In the genomic region with DNA sequence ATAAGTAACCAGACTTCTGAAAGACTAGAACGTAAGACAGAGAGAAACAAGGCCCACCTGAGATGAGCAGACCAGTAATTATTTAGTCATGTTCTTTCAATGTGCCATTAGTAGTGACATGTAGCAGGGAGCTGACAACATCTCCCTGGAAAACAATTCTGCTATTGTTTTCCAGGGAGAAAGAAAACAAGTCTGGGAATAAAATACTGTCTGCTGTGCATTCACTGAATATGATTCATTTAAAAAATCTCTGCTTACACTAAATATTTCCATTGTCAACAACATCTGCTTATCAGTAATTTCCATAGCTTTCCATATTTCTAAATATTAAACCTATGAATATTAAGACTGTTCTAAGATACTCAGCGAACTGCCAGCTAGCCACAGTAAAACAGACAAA, we compare ENCODE assay signal across 35 cellular contexts.
DNase-seq lines count a peak whose midpoint lies in the region; ATAC-seq and TF ChIP-seq lines count a peak whose summit lies in the region.
"Had no signal": no experiment of that assay in that cellular context is flagged by ENCODE, and none has a peak within 500 bp of the region (broad histone marks: within the 10 kb centered on the region; RNA-seq: fewer than 3 reads in every experiment).

No MANE protein-coding gene starts in this region.

- H3K4me1 Mint-ChIP-seq in MCF 10A (ENCODE audit: insufficient read depth, unreplicated experiment): no peaks in the 10 kb centered on the region
- H3K4me1 Mint-ChIP-seq: activated naive CD4-positive, alpha-beta T cell treated with anti-CD3 and anti-CD28 coated beads, Interleukin-2, amount 10 ng/mL, durations not matched to agents 7 days and 5 days; activated T-helper 17 cell treated with anti-CD3 and anti-CD28 coated beads, Interleukin-2, amount 50 U/mL, for 72 hours; memory B cell had no signal

- in situ Hi-C loops in mammary epithelial cell (cut with MboI; ENCODE audit: low sequenced_read_pairs in 2 of 2): no loop called here

- H3K36me3 Mint-ChIP-seq in MCF 10A (ENCODE audit: insufficient read depth, unreplicated experiment): no peaks in the 10 kb centered on the region
- H3K36me3 Mint-ChIP-seq: activated naive CD4-positive, alpha-beta T cell treated with anti-CD3 and anti-CD28 coated beads, Interleukin-2, amount 10 ng/mL, durations not matched to agents 7 days and 5 days; memory B cell; neural progenitor cell had no signal

- BruUV-seq in mammary epithelial cell (replicated peaks; lab: Mats Ljungman, UMichigan) (no TSS peak), MCF 10A (replicated peaks; lab: Mats Ljungman, UMichigan) (no TSS peak)

- CTCF ChIA-PET in mammary epithelial cell (lab: Charles Lee; ENCODE audit: low non-redundant PET): no interaction called here
- CTCF ChIA-PET in MCF 10A (lab: Yijun Ruan, JAX): no interaction called here

- no peaks in the 10 kb centered on the region for H4K20me1 ChIP-seq in mammary epithelial cell (ENCODE audit: insufficient read depth, low read length)

- WGBS in mammary epithelial cell (ENCODE audit: low coverage, missing lambda C conversion rate): 43% methylated on average over 2 of the region's 2 CpGs

- peak overlapping the region; percentile 6 for H2AFZ ChIP-seq in mammary epithelial cell (ENCODE audit: low read depth, low read length)
- H2AFZ ChIP-seq: neural progenitor cell had no signal

- dilution Hi-C loops in mammary epithelial cell (cut with HindIII; ENCODE audit: low sequenced_read_pairs): no loop called here

- peaks cover 15% of the 10 kb centered on the region for H3K27me3 Mint-ChIP-seq in MCF 10A (ENCODE audit: insufficient read depth, unreplicated experiment)
- H3K27me3 Mint-ChIP-seq: activated naive CD4-positive, alpha-beta T cell treated with anti-CD3 and anti-CD28 coated beads, Interleukin-2, amount 10 ng/mL, durations not matched to agents 7 days and 5 days had no signal

- no peak overlapping the region for H3K4me3 Mint-ChIP-seq in MCF 10A (ENCODE audit: unreplicated experiment)
- H3K4me3 Mint-ChIP-seq: activated CD8-positive, alpha-beta T cell treated with anti-CD3 and anti-CD28 coated beads, Interleukin-2, amount 10 ng/mL, durations not matched to agents 7 days and 5 days; activated naive CD4-positive, alpha-beta T cell treated with anti-CD3 and anti-CD28 coated beads, Interleukin-2, amount 10 ng/mL, durations not matched to agents 7 days and 5 days; activated T-helper 17 cell treated with anti-CD3 and anti-CD28 coated beads, Interleukin-2, amount 50 U/mL, for 72 hours; HFFc6; memory B cell; neural progenitor cell; T-helper 2 cell treated with Interferon-gamma antibody and Interleukin-4, amounts not matched to agents 5 μg/mL and 100 μg/mL, for 36 hours had no signal

- H3K36me3 ChIP-seq in mammary epithelial cell (ENCODE audit: insufficient read depth, low read length): no peaks in the 10 kb centered on the region
- H3K36me3 ChIP-seq: MG63, neural progenitor cell, pancreas, thoracic aorta, uterus, WERI-Rb-1 had no signal

- no peaks in the 10 kb centered on the region for H3K9me3 Mint-ChIP-seq in MCF 10A (ENCODE audit: unreplicated experiment)
- H3K9me3 Mint-ChIP-seq: T-helper 2 cell treated with Interferon-gamma antibody and Interleukin-4, amounts not matched to agents 5 μg/mL and 100 μg/mL, for 36 hours had no signal

- peaks cover 8% of the 10 kb centered on the region for H3K4me1 ChIP-seq in mammary epithelial cell (ENCODE audit: insufficient read depth, low read length)
- H3K4me1 ChIP-seq: neural progenitor cell, pancreas, uterus had no signal

- POLR2A ChIA-PET in MCF 10A (lab: Yijun Ruan, JAX): no interaction called here

- no peaks in the 10 kb centered on the region for H3K27me3 ChIP-seq in mammary epithelial cell (ENCODE audit: insufficient read depth, low read length)
- H3K27me3 ChIP-seq: MG63, neural progenitor cell, pancreas, uterus had no signal

- H3K79me2 ChIP-seq in mammary epithelial cell (ENCODE audit: insufficient read depth, low read length): no peaks in the 10 kb centered on the region

- H3K4me2 ChIP-seq in mammary epithelial cell (ENCODE audit: insufficient read depth, low read depth, low read length): peak overlapping the region; percentile 3
- H3K4me2 ChIP-seq: neural progenitor cell had no signal

- peak; percentile 57 for DNase-seq in mammary epithelial cell
- DNase-seq in MCF 10A (ENCODE audit: unreplicated experiment): no peak
- peak; percentile 62 for DNase-seq in dermis blood vessel endothelial cell
- peak; percentile 46 for DNase-seq in medulla oblongata (ENCODE audit: extremely low spot score)
- DNase-seq in CD1c-positive myeloid dendritic cell (ENCODE audit: extremely low spot score): no peak
- DNase-seq: 8988T; activated CD4-positive, alpha-beta T cell treated with anti-CD3 and anti-CD28 coated beads for 4 hours; activated CD8-positive, alpha-beta T cell treated with anti-CD3 and anti-CD28 coated beads, Interleukin-2, amount 10 ng/mL, durations not matched to agents 7 days and 5 days; activated naive CD4-positive, alpha-beta T cell treated with anti-CD3 and anti-CD28 coated beads, Interleukin-2, amount 10 ng/mL, durations not matched to agents 7 days and 5 days; amygdala; DND-41; GF-D8; HFFc6; KG1; left colon; MG63; NCI-H1105 treated with DMSO at 0.1 percent for 48 hours; NCI-H1930; NCI-H2171 treated with DMSO at 0.1 percent for 48 hours; NCI-H510A treated with DMSO at 0.1 percent for 48 hours; OCI-M1; pancreas; stimulated activated CD4-positive, alpha-beta T cell treated with anti-CD3 and anti-CD28 coated beads, Interleukin-1b, Interleukin-23, amount 100 ng/mL, for 48 hours; stimulated activated naive CD4-positive, alpha-beta T cell treated with Interleukin-2 at 50 U/mL for 16 hours; uterus; WERI-Rb-1 had no signal

- intact Hi-C loops in mammary epithelial cell (cut with micrococcal nuclease) (no loop called here), MCF 10A (cut with micrococcal nuclease) (no loop called here)

- ATAC-seq in HG02973 (IDR thresholded peaks at IDR 0.05; ENCODE audit: unreplicated experiment): no peak
- ATAC-seq in HG03571 (IDR thresholded peaks at IDR 0.05; ENCODE audit: unreplicated experiment): no peak
- ATAC-seq: activated CD8-positive, alpha-beta T cell treated with anti-CD3 and anti-CD28 coated beads, Interleukin-2, amount 10 ng/mL, durations not matched to agents 7 days and 5 days; activated T-helper 17 cell treated with anti-CD3 and anti-CD28 coated beads, Interleukin-2, amount 50 U/mL, for 72 hours; left colon had no signal

- no peak overlapping the region for H3K4me3 ChIP-seq in mammary epithelial cell (replicated peaks in 1 of 3; ENCODE audit: insufficient read depth in 1 of 3, low read depth in 2 of 3, low read length in 3 of 3)
- H3K4me3 ChIP-seq: MG63, neural progenitor cell, pancreas, thoracic aorta, uterus had no signal

- no peak overlapping the region for H3K27ac Mint-ChIP-seq in MCF 10A (ENCODE audit: low read depth, unreplicated experiment)
- H3K27ac Mint-ChIP-seq: activated CD8-positive, alpha-beta T cell treated with anti-CD3 and anti-CD28 coated beads, Interleukin-2, amount 10 ng/mL, durations not matched to agents 7 days and 5 days; activated naive CD4-positive, alpha-beta T cell treated with anti-CD3 and anti-CD28 coated beads, Interleukin-2, amount 10 ng/mL, durations not matched to agents 7 days and 5 days; activated T-helper 17 cell treated with anti-CD3 and anti-CD28 coated beads, Interleukin-2, amount 50 U/mL, for 72 hours; HFFc6; memory B cell; neural progenitor cell; T-helper 2 cell treated with Interferon-gamma antibody and Interleukin-4, amounts not matched to agents 5 μg/mL and 100 μg/mL, for 36 hours had no signal

- no peak overlapping the region for H3K9ac ChIP-seq in mammary epithelial cell (ENCODE audit: insufficient read depth, low read length)
- H3K9ac ChIP-seq: neural progenitor cell had no signal

- H3K9me3 ChIP-seq in mammary epithelial cell (replicated peaks; ENCODE audit: insufficient read depth, low read length): no peaks in the 10 kb centered on the region
- H3K9me3 ChIP-seq: MG63, pancreas, thoracic aorta had no signal

- TF ChIP-seq CTCF in mammary epithelial cell (conservative IDR thresholded peaks at IDR 0.05 in 1 of 2, IDR thresholded peaks at IDR 0.05 in 1 of 2; ENCODE audit: extremely low read depth in 1 of 2, insufficient read depth in 1 of 2, low read depth in 1 of 2, low read length in 2 of 2): no peak
- TF ChIP-seq CTCF in MCF 10A (IDR thresholded peaks at IDR 0.05; ENCODE audit: unreplicated experiment): no peak

- H3K27ac ChIP-seq in mammary epithelial cell (ENCODE audit: insufficient read depth, low read depth, low read length) (no peak overlapping the region), temporal lobe (ENCODE audit: low read depth, low read length) (peak overlapping the region; percentile 78)
- H3K27ac ChIP-seq: C4-2B, neural progenitor cell, thoracic aorta, uterus, WERI-Rb-1 had no signal

Comparison
In these comparisons a context has a peak if more than half of its experiments do, and no peak if none do; other contexts are left out.
1. DNase-seq: peak in mammary epithelial cell (single experiment), dermis blood vessel endothelial cell (single experiment) and medulla oblongata (single experiment); none in MCF 10A (single experiment) and CD1c-positive myeloid dendritic cell (single experiment).